ENCODE assay signal across 28 cellular contexts in genomic region chr14:76326918-76327689, GRCh38. TPM values are rescaled to one million over a fixed set of nuclear protein-coding genes. Genes with fewer than 3 reads are reported as not detected.
DNase-seq lines count a peak whose midpoint lies in the region; ATAC-seq and TF ChIP-seq lines count a peak whose summit lies in the region.
"Had no signal": no experiment of that assay in that cellular context is flagged by ENCODE, and none has a peak within 500 bp of the region (broad histone marks: within the 10 kb centered on the region; RNA-seq: fewer than 3 reads in every experiment).

No MANE protein-coding gene starts in this region.

- DNase-seq in activated naive CD4-positive, alpha-beta T cell treated with anti-CD3 and anti-CD28 coated beads, Interleukin-2, amount 10 ng/mL, durations not matched to agents 7 days and 5 days, result peak; percentile 4
- no peak for DNase-seq in activated naive CD4-positive, alpha-beta T cell treated with anti-CD3 and anti-CD28 coated beads, Interleukin-2, amount 50 U/mL, for 72 hours (ENCODE audit: low spot score in 2 of 2)
- DNase-seq in NCI-H1092 (lab: John Stamatoyannopoulos, UW), result peak; percentile 18
- peak; percentile 88 for DNase-seq in mesenteric fat pad (ENCODE audit: low spot score)
- peak; percentile 58 for DNase-seq in sigmoid colon
- DNase-seq in SK-N-DZ (ENCODE audit: low spot score), result no peak
- DNase-seq in osteocyte (ENCODE audit: extremely low spot score, unreplicated experiment), result no peak
- no peak for DNase-seq in AML-193 (lab: John Stamatoyannopoulos, UW)
- DNase-seq: CD4-positive, CD25-positive, alpha-beta regulatory T cell; DMS53; KBM-7; MG63; NCI-H1417 treated with DMSO at 0.1 percent for 48 hours; NCI-H1694 treated with DMSO at 0.1 percent for 48 hours; NCI-H2081; NCI-H2227 treated with DMSO at 0.1 percent for 48 hours; NCI-H510A treated with DMSO at 0.1 percent for 48 hours; NK-92 treated with Interleukin-12 subunit alpha and Interleukin-12 subunit beta, amount 100 ng/mL, for 24 hours; PC-3; Right ventricle myocardium superior had no signal

- peaks cover 5 to 35% (median 13%) of the 10 kb centered on the region in 3 donors for H3K27me3 ChIP-seq in sigmoid colon
- H3K27me3 ChIP-seq: MG63 had no signal

- no peak for ATAC-seq in activated naive CD4-positive, alpha-beta T cell treated with anti-CD3 and anti-CD28 coated beads, Interleukin-2, amount 50 U/mL, for 72 hours
- ATAC-seq: GM23338, PC-3 had no signal

- no peaks in the 10 kb centered on the region for H3K9me3 ChIP-seq in sigmoid colon
- H3K9me3 ChIP-seq: BLaER1, HAP-1, MG63, SJSA1 had no signal

- H3K36me3 Mint-ChIP-seq in activated naive CD4-positive, alpha-beta T cell treated with anti-CD3 and anti-CD28 coated beads, Interleukin-2, amount 10 ng/mL, durations not matched to agents 7 days and 5 days, result no peaks in the 10 kb centered on the region
- no peaks in the 10 kb centered on the region for H3K36me3 Mint-ChIP-seq in activated naive CD4-positive, alpha-beta T cell treated with anti-CD3 and anti-CD28 coated beads, Interleukin-2, amount 50 U/mL, for 72 hours
- no peaks in the 10 kb centered on the region for H3K36me3 Mint-ChIP-seq in osteocyte (ENCODE audit: unreplicated experiment)
- H3K36me3 Mint-ChIP-seq: CD4-positive, CD25-positive, alpha-beta regulatory T cell had no signal

- 77 to 78% methylated on average over 11 of the region's 11 CpGs for WGBS in sigmoid colon, 2 donors

- H3K4me1 Mint-ChIP-seq in activated naive CD4-positive, alpha-beta T cell treated with anti-CD3 and anti-CD28 coated beads, Interleukin-2, amount 10 ng/mL, durations not matched to agents 7 days and 5 days, result no peaks in the 10 kb centered on the region
- H3K4me1 Mint-ChIP-seq in osteocyte (ENCODE audit: unreplicated experiment), result no peaks in the 10 kb centered on the region
- H3K4me1 Mint-ChIP-seq: CD4-positive, CD25-positive, alpha-beta regulatory T cell had no signal

- no peak overlapping the region for H3K27ac ChIP-seq in sigmoid colon
- H3K27ac ChIP-seq: BLaER1, SJSA1 had no signal

- H3K4me1 ChIP-seq in sigmoid colon, result no peaks in the 10 kb centered on the region
- H3K4me1 ChIP-seq: HAP-1, SJSA1 had no signal

- peaks cover 84% of the 10 kb centered on the region for H3K27me3 Mint-ChIP-seq in activated naive CD4-positive, alpha-beta T cell treated with anti-CD3 and anti-CD28 coated beads, Interleukin-2, amount 10 ng/mL, durations not matched to agents 7 days and 5 days
- peaks cover 27% of the 10 kb centered on the region for H3K27me3 Mint-ChIP-seq in osteocyte (ENCODE audit: unreplicated experiment)

- no peaks in the 10 kb centered on the region for H3K9me3 Mint-ChIP-seq in activated naive CD4-positive, alpha-beta T cell treated with anti-CD3 and anti-CD28 coated beads, Interleukin-2, amount 10 ng/mL, durations not matched to agents 7 days and 5 days
- no peaks in the 10 kb centered on the region for H3K9me3 Mint-ChIP-seq in activated naive CD4-positive, alpha-beta T cell treated with anti-CD3 and anti-CD28 coated beads, Interleukin-2, amount 50 U/mL, for 72 hours
- no peaks in the 10 kb centered on the region for H3K9me3 Mint-ChIP-seq in osteocyte (ENCODE audit: unreplicated experiment)
- H3K9me3 Mint-ChIP-seq: GM23338 had no signal

- no peaks in the 10 kb centered on the region for H3K36me3 ChIP-seq in sigmoid colon
- H3K36me3 ChIP-seq: BLaER1, HAP-1, MG63, SJSA1 had no signal

- no peak for TF ChIP-seq POLR2A in sigmoid colon (IDR thresholded peaks at IDR 0.05)

- no peak overlapping the region for H3K4me3 ChIP-seq in sigmoid colon
- H3K4me3 ChIP-seq: BLaER1, GM23338, HAP-1, MG63, SJSA1 had no signal

- no peak overlapping the region for H3K4me3 Mint-ChIP-seq in activated naive CD4-positive, alpha-beta T cell treated with anti-CD3 and anti-CD28 coated beads, Interleukin-2, amount 10 ng/mL, durations not matched to agents 7 days and 5 days
- H3K4me3 Mint-ChIP-seq in osteocyte (ENCODE audit: unreplicated experiment), result no peak overlapping the region
- H3K4me3 Mint-ChIP-seq: CD4-positive, CD25-positive, alpha-beta regulatory T cell; GM23338 had no signal

- TF ChIP-seq EP300 in sigmoid colon (IDR thresholded peaks at IDR 0.05), result no peak

- H3K27ac Mint-ChIP-seq in activated naive CD4-positive, alpha-beta T cell treated with anti-CD3 and anti-CD28 coated beads, Interleukin-2, amount 10 ng/mL, durations not matched to agents 7 days and 5 days, result no peak overlapping the region
- no peak overlapping the region for H3K27ac Mint-ChIP-seq in activated naive CD4-positive, alpha-beta T cell treated with anti-CD3 and anti-CD28 coated beads, Interleukin-2, amount 50 U/mL, for 72 hours
- no peak overlapping the region for H3K27ac Mint-ChIP-seq in osteocyte (ENCODE audit: unreplicated experiment)
- H3K27ac Mint-ChIP-seq: CD4-positive, CD25-positive, alpha-beta regulatory T cell; GM23338 had no signal

- CTCF ChIA-PET in activated naive CD4-positive, alpha-beta T cell treated with anti-CD3 and anti-CD28 coated beads, Interleukin-2, amount 10 ng/mL, durations not matched to agents 7 days and 5 days (lab: Charles Lee), result no interaction called here

- no peak for TF ChIP-seq CTCF in sigmoid colon (IDR thresholded peaks at IDR 0.05)
- no peak for TF ChIP-seq CTCF in osteocyte (IDR thresholded peaks at IDR 0.05)

- intact Hi-C loops in sigmoid colon (cut with DNase I), result no loop called here

RNA-seq across cellular contexts. Expression of gene ESRRB, which starts 48.8 kb away (rescaled TPM):
- total RNA-seq in activated naive CD4-positive, alpha-beta T cell treated with anti-CD3 and anti-CD28 coated beads, Interleukin-2, amount 50 U/mL, for 72 hours, result under 1 TPM; 0.21 to 0.39 TPM
- total RNA-seq in mesenteric fat pad, result 0.22 TPM
- under 1 TPM in 1 of 4 donors, not detected in 3; under 0.01 TPM for total RNA-seq in sigmoid colon
- under 1 TPM in 1 of 3 donors, not detected in 2; 0.04 TPM for polyA plus RNA-seq in sigmoid colon
- polyA plus RNA-seq in SK-N-DZ (2014; cell fraction: cytosol; rRNA removed), result 1.8 and 2.1 TPM in 2 replicates
- polyA plus RNA-seq in SK-N-DZ (2014; cell fraction: nucleus; rRNA removed), result 2.6 and 3.1 TPM in 2 replicates
- total RNA-seq in osteocyte, result not detected in 2 replicates
- total RNA-seq: A172; CD4-positive, CD25-positive, alpha-beta regulatory T cell; Daoy; G401; LHCN-M2; PC-3 had no signal
- polyA plus RNA-seq: CD4-positive, CD25-positive, alpha-beta regulatory T cell had no signal

Comparison
In these comparisons a context has a peak if more than half of its experiments do, and no peak if none do; other contexts are left out.
1. DNase-seq: peak in activated naive CD4-positive, alpha-beta T cell treated with anti-CD3 and anti-CD28 coated beads, Interleukin-2, amount 10 ng/mL, durations not matched to agents 7 days and 5 days (single experiment), NCI-H1092 (single experiment), mesenteric fat pad (single experiment) and sigmoid colon (single experiment); none in activated naive CD4-positive, alpha-beta T cell treated with anti-CD3 and anti-CD28 coated beads, Interleukin-2, amount 50 U/mL, for 72 hours (0 of 2), SK-N-DZ (single experiment), osteocyte (single experiment) and AML-193 (0 of 2).